Comparison of ENCODE assay signal across 21 cellular contexts in genomic region chr15:58574612-58575011, GRCh38.
DNase-seq lines count a peak whose midpoint lies in the region; ATAC-seq, FAIRE-seq and TF ChIP-seq lines count a peak whose summit lies in the region.
"Had no signal": no experiment of that assay in that cellular context is flagged by ENCODE, and none has a peak within 500 bp of the region (broad histone marks: within the 10 kb centered on the region; RNA-seq: fewer than 3 reads in every experiment).

No MANE protein-coding gene starts in this region.

- no peak overlapping the region for H3K9ac ChIP-seq in HepG2 (ENCODE audit: insufficient read depth, low read depth, low read length)

- WGBS in HepG2 (ENCODE audit: low lambda C conversion rate) = 35% methylated on average over 5 of the region's 5 CpGs

- H3K4me3 Mint-ChIP-seq in activated CD4-positive, alpha-beta T cell treated with anti-CD3 and anti-CD28 coated beads, Interleukin-2, amount 10 ng/mL, durations not matched to agents 24 days and 14 days = no peak overlapping the region
- H3K4me3 Mint-ChIP-seq in activated CD4-positive, alpha-beta T cell treated with anti-CD3 and anti-CD28 coated beads for 36 hours = no peak overlapping the region
- H3K4me3 Mint-ChIP-seq in stimulated activated memory B cell treated with anti-CD40 and anti-IgM and Interleukin-4, amounts not matched to agents 10 μg/mL and 1 μg/mL and 100 μg/mL, for 72 hours = no peak overlapping the region

- POLR2A ChIA-PET in activated CD4-positive, alpha-beta T cell treated with anti-CD3 and anti-CD28 coated beads for 36 hours (lab: Charles Lee) = no interaction called here
- POLR2A ChIA-PET in HepG2 (lab: Yijun Ruan, JAX) = interaction anchor here (1.1 to 2.3 kb wide), 6 partner anchors 23 to 196 kb away, joined by 3 to 10 read pairs (median 8); partner anchors contain the start of gene MINDY2

- CTCF ChIA-PET in activated CD4-positive, alpha-beta T cell treated with anti-CD3 and anti-CD28 coated beads for 36 hours (lab: Charles Lee) = interaction anchor here (0.5 to 0.9 kb wide), 5 partner anchors 9 to 415 kb away, joined by 3 read pairs; no protein-coding TSS in a partner anchor
- CTCF ChIA-PET in HepG2 (lab: Yijun Ruan, JAX; ENCODE audit: low intra/inter-chr PET ratio, low total read pairs) = no interaction called here

- H3K27me3 Mint-ChIP-seq in activated CD4-positive, alpha-beta T cell treated with anti-CD3 and anti-CD28 coated beads, Interleukin-2, amount 10 ng/mL, durations not matched to agents 24 days and 14 days = no peaks in the 10 kb centered on the region
- no peaks in the 10 kb centered on the region for H3K27me3 Mint-ChIP-seq in activated CD4-positive, alpha-beta T cell treated with anti-CD3 and anti-CD28 coated beads for 36 hours
- H3K27me3 Mint-ChIP-seq in stimulated activated memory B cell treated with anti-CD40 and anti-IgM and Interleukin-4, amounts not matched to agents 10 μg/mL and 1 μg/mL and 100 μg/mL, for 72 hours = peaks cover 8% of the 10 kb centered on the region

- peak overlapping the region; percentile 25 for H3K4me2 ChIP-seq in HepG2 (ENCODE audit: low read depth, low read length)

- peaks cover 9% of the 10 kb centered on the region for H3K9me3 Mint-ChIP-seq in activated CD4-positive, alpha-beta T cell treated with anti-CD3 and anti-CD28 coated beads, Interleukin-2, amount 10 ng/mL, durations not matched to agents 24 days and 14 days
- no peaks in the 10 kb centered on the region for H3K9me3 Mint-ChIP-seq in activated CD4-positive, alpha-beta T cell treated with anti-CD3 and anti-CD28 coated beads for 36 hours (ENCODE audit: low read depth)
- H3K9me3 Mint-ChIP-seq in stimulated activated memory B cell treated with anti-CD40 and anti-IgM and Interleukin-4, amounts not matched to agents 10 μg/mL and 1 μg/mL and 100 μg/mL, for 72 hours = no peaks in the 10 kb centered on the region

- H2AFZ ChIP-seq in HepG2 (ENCODE audit: low read length) = no peak overlapping the region

- no peak overlapping the region for H3K27ac Mint-ChIP-seq in activated CD4-positive, alpha-beta T cell treated with anti-CD3 and anti-CD28 coated beads, Interleukin-2, amount 10 ng/mL, durations not matched to agents 24 days and 14 days
- no peak overlapping the region for H3K27ac Mint-ChIP-seq in activated CD4-positive, alpha-beta T cell treated with anti-CD3 and anti-CD28 coated beads for 36 hours
- no peak overlapping the region for H3K27ac Mint-ChIP-seq in stimulated activated memory B cell treated with anti-CD40 and anti-IgM and Interleukin-4, amounts not matched to agents 10 μg/mL and 1 μg/mL and 100 μg/mL, for 72 hours

- no peak for ATAC-seq in activated CD4-positive, alpha-beta T cell treated with anti-CD3 and anti-CD28 coated beads for 36 hours
- ATAC-seq in HepG2 = peak; percentile 80
- no peak for ATAC-seq in stimulated activated memory B cell treated with anti-CD40 and anti-IgM and Interleukin-4, amounts not matched to agents 10 μg/mL and 1 μg/mL and 100 μg/mL, for 72 hours

- FAIRE-seq in HepG2 (lab: Jason Lieb, UNC) = peak; percentile 57
- FAIRE-seq: A204.1, GM19239 had no signal

- TF ChIP-seq EP300 in HepG2 (IDR thresholded peaks at IDR 0.05; ENCODE audit: low read depth in 2 of 2, low read length in 2 of 2) (no peak), HepG2 (CRISPR knock-in tag; IDR thresholded peaks at IDR 0.05; ENCODE audit: borderline replicate concordance) (no peak)

- TF ChIP-seq POLR2A in Peyer's patch (IDR thresholded peaks at IDR 0.05) = no peak
- TF ChIP-seq POLR2A in HepG2 (IDR thresholded peaks at IDR 0.05; ENCODE audit: insufficient read depth in 1 of 2, low read depth in 2 of 2, low read length in 2 of 2) = no peak

- H4K20me1 ChIP-seq in HepG2 (ENCODE audit: insufficient read depth, low read length) = no peaks in the 10 kb centered on the region

- H3K79me2 ChIP-seq in HepG2 (ENCODE audit: insufficient read depth, low read length) = no peaks in the 10 kb centered on the region

- TF ChIP-seq CTCF in Peyer's patch (IDR thresholded peaks at IDR 0.05) (no peak), HepG2 (CRISPR knock-in tag; IDR thresholded peaks at IDR 0.05) (no peak)

- H3K9me3 ChIP-seq in Peyer's patch (no peaks in the 10 kb centered on the region), HepG2 (ENCODE audit: low read length) (no peaks in the 10 kb centered on the region)
- H3K9me3 ChIP-seq: esophagus squamous epithelium, SJSA1 had no signal

- H3K36me3 ChIP-seq in Peyer's patch (no peaks in the 10 kb centered on the region), HepG2 (replicated peaks in 1 of 2; ENCODE audit: control insufficient read depth in 1 of 2, insufficient read depth in 2 of 2, low read length in 2 of 2) (no peaks in the 10 kb centered on the region)
- H3K36me3 ChIP-seq: esophagus squamous epithelium, SJSA1 had no signal

- TF ChIP-seq RAD21 in HepG2 (CRISPR knock-in tag; IDR thresholded peaks at IDR 0.05) = no peak

- no peaks in the 10 kb centered on the region for H3K36me3 Mint-ChIP-seq in activated CD4-positive, alpha-beta T cell treated with anti-CD3 and anti-CD28 coated beads, Interleukin-2, amount 10 ng/mL, durations not matched to agents 24 days and 14 days (ENCODE audit: low read depth)
- no peaks in the 10 kb centered on the region for H3K36me3 Mint-ChIP-seq in activated CD4-positive, alpha-beta T cell treated with anti-CD3 and anti-CD28 coated beads for 36 hours (ENCODE audit: low read depth)
- no peaks in the 10 kb centered on the region for H3K36me3 Mint-ChIP-seq in stimulated activated memory B cell treated with anti-CD40 and anti-IgM and Interleukin-4, amounts not matched to agents 10 μg/mL and 1 μg/mL and 100 μg/mL, for 72 hours

- peak overlapping the region in 3 of 4 donors; percentile 27 to 65 (median 30) for H3K27ac ChIP-seq in Peyer's patch
- H3K27ac ChIP-seq in HepG2 (ENCODE audit: extremely low read length, insufficient read depth, low read length) = no peak overlapping the region
- H3K27ac ChIP-seq: esophagus squamous epithelium, SJSA1 had no signal

- intact Hi-C loops in activated CD4-positive, alpha-beta T cell treated with anti-CD3 and anti-CD28 coated beads, Interleukin-2, amount 10 ng/mL, durations not matched to agents 24 days and 14 days (cut with micrococcal nuclease) = no loop called here
- intact Hi-C loops in activated CD4-positive, alpha-beta T cell treated with anti-CD3 and anti-CD28 coated beads for 36 hours (cut with DNase I, micrococcal nuclease) = no loop called here
- intact Hi-C loops in HepG2 (cut with micrococcal nuclease; ENCODE audit: unreplicated experiment) = loop anchor here (2.0 kb wide), 1 partner anchor 28 kb away; no protein-coding TSS in a partner anchor

- peaks cover 0 to 10% (median 1%) of the 10 kb centered on the region in 4 donors for H3K4me1 ChIP-seq in Peyer's patch
- H3K4me1 ChIP-seq in HepG2 (ENCODE audit: insufficient read depth, low read length) = peaks cover 31% of the 10 kb centered on the region
- H3K4me1 ChIP-seq: esophagus squamous epithelium, SJSA1 had no signal

- no TSS peak for BruUV-seq in HepG2 (replicated peaks; lab: Mats Ljungman, UMichigan)

- DNase-seq in activated CD4-positive, alpha-beta T cell treated with anti-CD3 and anti-CD28 coated beads, Interleukin-2, amount 10 ng/mL, durations not matched to agents 24 days and 14 days = peak; percentile 52
- DNase-seq in activated CD4-positive, alpha-beta T cell treated with anti-CD3 and anti-CD28 coated beads for 36 hours = no peak
- DNase-seq in Peyer's patch (peak in 1 of 3 donors; percentile 70), HepG2 (ENCODE audit: low spot score) (peak; percentile 81), NCI-H2227 treated with DMSO at 0.1 percent for 48 hours (lab: John Stamatoyannopoulos, UW) (no peak), middle frontal gyrus (ENCODE audit: extremely low spot score, low spot score) (no peak), COR-L47 (lab: John Stamatoyannopoulos, UW) (no peak)
- DNase-seq: activated CD4-positive, CD25-positive, alpha-beta regulatory T cell treated with anti-CD3 and anti-CD28 coated beads, Interleukin-2, amount 50 U/mL, for 72 hours; activated effector memory CD4-positive, alpha-beta T cell treated with Interleukin-2 at 50 U/mL for 16 hours; C1 segment of cervical spinal cord; DMS79 treated with DMSO at 0.1 percent for 48 hours; esophagus squamous epithelium; GOT3; NCI-H2081; NCI-H69; stimulated activated CD4-positive, alpha-beta T cell treated with anti-CD3 and anti-CD28 coated beads, Interleukin-4, amount 100 ng/mL, for 4 hours; T-helper 9 cell had no signal

- H3K27me3 ChIP-seq in Peyer's patch (no peaks in the 10 kb centered on the region), HepG2 (ENCODE audit: control insufficient read depth in 1 of 2, insufficient read depth in 2 of 2, low read length in 2 of 2) (no peaks in the 10 kb centered on the region)
- H3K27me3 ChIP-seq: esophagus squamous epithelium, SJSA1 had no signal

- H3K4me3 ChIP-seq in Peyer's patch (no peak overlapping the region), HepG2 (replicated peaks in 1 of 3; ENCODE audit: insufficient read depth in 1 of 3, low read depth in 2 of 3, low read length in 3 of 3) (no peak overlapping the region)
- H3K4me3 ChIP-seq: esophagus squamous epithelium, SJSA1 had no signal

- peaks cover 8% of the 10 kb centered on the region for H3K4me1 Mint-ChIP-seq in activated CD4-positive, alpha-beta T cell treated with anti-CD3 and anti-CD28 coated beads, Interleukin-2, amount 10 ng/mL, durations not matched to agents 24 days and 14 days
- peaks cover 3% of the 10 kb centered on the region for H3K4me1 Mint-ChIP-seq in activated CD4-positive, alpha-beta T cell treated with anti-CD3 and anti-CD28 coated beads for 36 hours
- H3K4me1 Mint-ChIP-seq in stimulated activated memory B cell treated with anti-CD40 and anti-IgM and Interleukin-4, amounts not matched to agents 10 μg/mL and 1 μg/mL and 100 μg/mL, for 72 hours = peaks cover 6% of the 10 kb centered on the region

- in situ Hi-C loops in HepG2 (cut with HindIII; ENCODE audit: extremely low pct_ligation_motif_present, low pct_unique_long_range_greater_than_20kb) = no loop called here

Comparison
In these comparisons a context has a peak if more than half of its experiments do, and no peak if none do; other contexts are left out.
1. DNase-seq: peak in activated CD4-positive, alpha-beta T cell treated with anti-CD3 and anti-CD28 coated beads, Interleukin-2, amount 10 ng/mL, durations not matched to agents 24 days and 14 days (single experiment) and HepG2 (single experiment); none in activated CD4-positive, alpha-beta T cell treated with anti-CD3 and anti-CD28 coated beads for 36 hours (single experiment), NCI-H2227 treated with DMSO at 0.1 percent for 48 hours (single experiment), middle frontal gyrus (single experiment) and COR-L47 (single experiment).